ENCODE assay signal across 11 cellular contexts in the genomic region with DNA sequence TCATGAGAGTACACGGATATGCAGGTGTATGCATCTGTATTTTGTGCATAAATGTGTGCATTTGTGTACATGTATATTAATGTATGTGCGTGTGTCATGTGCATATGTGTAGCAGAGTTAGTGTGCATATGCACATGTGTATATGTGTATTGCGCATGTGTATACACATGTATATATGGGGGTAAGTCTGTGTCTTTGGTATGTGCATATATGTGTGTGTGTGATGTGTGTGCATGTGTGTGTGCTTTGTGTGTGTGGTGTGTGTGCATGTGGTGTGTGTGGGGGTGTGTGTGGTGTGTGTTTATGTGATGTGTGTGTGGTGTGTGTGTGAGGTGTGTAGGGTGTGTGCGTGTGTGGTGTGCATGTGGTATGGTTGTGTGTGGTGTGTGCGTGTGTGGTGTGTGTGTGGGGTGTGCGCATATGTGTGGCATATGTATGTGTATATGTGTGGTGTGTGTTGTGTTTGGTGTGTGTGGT. TPM values are rescaled to one million over a fixed set of nuclear protein-coding genes. Genes with fewer than 3 reads are reported as not detected.
DNase-seq lines count a peak whose midpoint lies in the region; ATAC-seq and TF ChIP-seq lines count a peak whose summit lies in the region.
"Had no signal": no experiment of that assay in that cellular context is flagged by ENCODE, and none has a peak within 500 bp of the region (broad histone marks: within the 10 kb centered on the region; RNA-seq: fewer than 3 reads in every experiment).

No MANE protein-coding gene starts in this region.

- no peaks in the 10 kb centered on the region for H3K36me3 Mint-ChIP-seq in activated CD8-positive, alpha-beta memory T cell treated with anti-CD3 and anti-CD28 coated beads, Interleukin-2, amount 10 ng/mL, durations not matched to agents 7 days and 5 days
- H3K36me3 Mint-ChIP-seq: IgD-negative memory B cell had no signal

- H3K56ac ChIP-seq in mesendoderm (ENCODE audit: low read length) = no peak overlapping the region

- H3K4me1 ChIP-seq in SJSA1 (replicated peaks) (peaks cover 58% of the 10 kb centered on the region), esophagus muscularis mucosa (peaks cover 6 to 34% (median 22%) of the 10 kb centered on the region in 4 donors), rectal smooth muscle tissue (ENCODE audit: control insufficient read depth, insufficient read depth, low read length) (peaks cover 2% of the 10 kb centered on the region), mesendoderm (ENCODE audit: control insufficient read depth, low read depth, low read length) (no peaks in the 10 kb centered on the region)

- no peak for TF ChIP-seq EP300 in esophagus muscularis mucosa (IDR thresholded peaks at IDR 0.05)

- peaks cover 22% of the 10 kb centered on the region for H3K4me1 Mint-ChIP-seq in activated CD8-positive, alpha-beta memory T cell treated with anti-CD3 and anti-CD28 coated beads, Interleukin-2, amount 10 ng/mL, durations not matched to agents 7 days and 5 days
- H3K4me1 Mint-ChIP-seq: IgD-negative memory B cell had no signal

- H3K79me1 ChIP-seq in mesendoderm (ENCODE audit: low read length) = no peaks in the 10 kb centered on the region

- H2AK5ac ChIP-seq in mesendoderm (ENCODE audit: low read length) = no peak overlapping the region

- H3K27me3 ChIP-seq in AG04450 (ENCODE audit: control insufficient read depth, insufficient read depth, low read length) (no peaks in the 10 kb centered on the region), SJSA1 (replicated peaks) (no peaks in the 10 kb centered on the region), esophagus muscularis mucosa (no peaks in the 10 kb centered on the region), rectal smooth muscle tissue (ENCODE audit: control insufficient read depth, insufficient read depth, low read length) (no peaks in the 10 kb centered on the region), mesendoderm (ENCODE audit: insufficient read depth, low read length, poor library complexity) (no peaks in the 10 kb centered on the region)

- no peak overlapping the region for H2BK120ac ChIP-seq in mesendoderm (ENCODE audit: low read depth, low read length)

- no peak overlapping the region for H3K4me2 ChIP-seq in mesendoderm (ENCODE audit: low read length)

- DNase-seq in AG04450 (ENCODE audit: low read depth, low spot score) (no peak), SJSA1 (ENCODE audit: low read depth in 1 of 2, low spot score in 2 of 2) (peak in 1 of 2 experiments; percentile 22), esophagus muscularis mucosa (ENCODE audit: extremely low spot score) (no peak), NCI-H2196 treated with DMSO at 0.1 percent for 48 hours (lab: John Stamatoyannopoulos, UW; ENCODE audit: unreplicated experiment) (no peak), mesendoderm (no peak)
- DNase-seq in activated effector memory CD4-positive, alpha-beta T cell treated with anti-CD3 and anti-CD28 coated beads, Interleukin-2, amount 50 U/mL, for 16 hours = no peak
- no peak for DNase-seq in activated CD8-positive, alpha-beta memory T cell treated with anti-CD3 and anti-CD28 coated beads, Interleukin-2, amount 10 ng/mL, durations not matched to agents 7 days and 5 days
- DNase-seq: NCI-H2081 treated with DMSO at 0.1 percent for 48 hours, T-helper 9 cell had no signal

- H3K9me3 ChIP-seq in AG04450 (ENCODE audit: control insufficient read depth, insufficient read depth, low read length) = no peaks in the 10 kb centered on the region
- no peaks in the 10 kb centered on the region for H3K9me3 ChIP-seq in SJSA1 (replicated peaks)
- no peaks in the 10 kb centered on the region for H3K9me3 ChIP-seq in esophagus muscularis mucosa

- H3K79me2 ChIP-seq in mesendoderm (ENCODE audit: control insufficient read depth, insufficient read depth, low read length) = no peaks in the 10 kb centered on the region

- no peak overlapping the region for H3K4ac ChIP-seq in mesendoderm (ENCODE audit: low read depth, low read length)

- H2BK5ac ChIP-seq in mesendoderm (ENCODE audit: low read length) = no peak overlapping the region

- TF ChIP-seq POLR2A in esophagus muscularis mucosa (IDR thresholded peaks at IDR 0.05; ENCODE audit: low read depth) = no peak

- H3K23ac ChIP-seq in mesendoderm (ENCODE audit: low read length) = no peak overlapping the region

- POLR2A ChIA-PET in AG04450 (lab: Yijun Ruan, JAX) = interaction anchor here (0.6 kb wide), 1 partner anchor 40 kb away, joined by 3 read pairs; no protein-coding TSS in a partner anchor

- CTCF ChIA-PET in AG04450 (lab: Charles Lee) = interaction anchor here (1.6 kb wide), 1 partner anchor 13 kb away, joined by 3 read pairs; the partner anchor contains the start of gene CTSL
- CTCF ChIA-PET in activated CD8-positive, alpha-beta memory T cell treated with anti-CD3 and anti-CD28 coated beads, Interleukin-2, amount 10 ng/mL, durations not matched to agents 7 days and 5 days (lab: Charles Lee) = no interaction called here

- TF ChIP-seq CTCF in AG04450 (IDR thresholded peaks at IDR 0.05; ENCODE audit: low read depth, low read length) (no peak), esophagus muscularis mucosa (IDR thresholded peaks at IDR 0.05) (no peak)

- H3K27ac ChIP-seq in AG04450 (ENCODE audit: low read depth, low read length) (peak overlapping the region; percentile 96), SJSA1 (peak overlapping the region; percentile 87), esophagus muscularis mucosa (replicated peaks in 1 of 4) (peak overlapping the region; percentile 57 to 75 (median 68)), rectal smooth muscle tissue (ENCODE audit: low read depth, low read length) (peak overlapping the region; percentile 69), mesendoderm (ENCODE audit: low read depth, low read length) (no peak overlapping the region)

- no peak overlapping the region for H3K4me3 Mint-ChIP-seq in activated CD8-positive, alpha-beta memory T cell treated with anti-CD3 and anti-CD28 coated beads, Interleukin-2, amount 10 ng/mL, durations not matched to agents 7 days and 5 days
- H3K4me3 Mint-ChIP-seq: IgD-negative memory B cell had no signal

- no peak overlapping the region for H3K18ac ChIP-seq in mesendoderm (ENCODE audit: low read length)

- intact Hi-C loops in esophagus muscularis mucosa (cut with DNase I) = no loop called here

- no peak for ATAC-seq in activated CD8-positive, alpha-beta memory T cell treated with anti-CD3 and anti-CD28 coated beads, Interleukin-2, amount 10 ng/mL, durations not matched to agents 7 days and 5 days

- H3K27ac Mint-ChIP-seq in activated CD8-positive, alpha-beta memory T cell treated with anti-CD3 and anti-CD28 coated beads, Interleukin-2, amount 10 ng/mL, durations not matched to agents 7 days and 5 days = no peak overlapping the region
- H3K27ac Mint-ChIP-seq: IgD-negative memory B cell had no signal

- H4K8ac ChIP-seq in mesendoderm (ENCODE audit: low read depth, low read length) = no peak overlapping the region

- H3K9me3 Mint-ChIP-seq in activated CD8-positive, alpha-beta memory T cell treated with anti-CD3 and anti-CD28 coated beads, Interleukin-2, amount 10 ng/mL, durations not matched to agents 7 days and 5 days (ENCODE audit: low read depth) = peaks cover 5% of the 10 kb centered on the region

- H3K27me3 Mint-ChIP-seq in activated CD8-positive, alpha-beta memory T cell treated with anti-CD3 and anti-CD28 coated beads, Interleukin-2, amount 10 ng/mL, durations not matched to agents 7 days and 5 days = peaks cover 12% of the 10 kb centered on the region

- H3K4me3 ChIP-seq in AG04450 (ENCODE audit: low read depth, low read length) (no peak overlapping the region), SJSA1 (no peak overlapping the region), esophagus muscularis mucosa (no peak overlapping the region), rectal smooth muscle tissue (ENCODE audit: low read length) (no peak overlapping the region), mesendoderm (ENCODE audit: low read length) (no peak overlapping the region)

- WGBS in esophagus muscularis mucosa = 90% methylated on average over 6 of the region's 6 CpGs
- 100% methylated on average over 3 of the region's 6 CpGs for WGBS in mesendoderm (ENCODE audit: extremely low coverage, insufficient coverage, low lambda C conversion rate)

- no peak overlapping the region for H4K5ac ChIP-seq in mesendoderm (ENCODE audit: low read length)

- no peak overlapping the region for H2BK15ac ChIP-seq in mesendoderm (replicated peaks; ENCODE audit: low read depth)

- peaks cover 22% of the 10 kb centered on the region for H3K36me3 ChIP-seq in SJSA1
- peaks cover 0 to 11% (median 8%) of the 10 kb centered on the region in 4 donors for H3K36me3 ChIP-seq in esophagus muscularis mucosa
- no peaks in the 10 kb centered on the region for H3K36me3 ChIP-seq in rectal smooth muscle tissue (ENCODE audit: control insufficient read depth, insufficient read depth, low read length)
- peaks cover 2% of the 10 kb centered on the region for H3K36me3 ChIP-seq in mesendoderm (ENCODE audit: control insufficient read depth, insufficient read depth, low read length)

- H3K9ac ChIP-seq in rectal smooth muscle tissue (ENCODE audit: low read length) = no peak overlapping the region
- no peak overlapping the region for H3K9ac ChIP-seq in mesendoderm (ENCODE audit: low read length)

RNA-seq across cellular contexts. Expression of gene CTSL, which starts 13.1 kb away (rescaled TPM):
- 180 and 224 TPM in 2 replicates for polyA plus RNA-seq in AG04450 (2011; rRNA removed)
- polyA minus RNA-seq in AG04450 (2011; rRNA and poly(A)+ RNA removed) = 51.4 and 54.4 TPM in 2 replicates
- total RNA-seq in SJSA1 (2014; rRNA removed; shearing (Covaris generic)) = 393 and 445 TPM in 2 replicates
- total RNA-seq in esophagus muscularis mucosa = 100 to 1,000 TPM in 1 of 4 donors, 10 to 100 TPM in 3; 71.4 to 387 (median 94.5) TPM
- under 1 TPM in 1 of 2 experiments, not detected in 1; 0.96 TPM for total RNA-seq in activated CD8-positive, alpha-beta memory T cell treated with anti-CD3 and anti-CD28 coated beads, Interleukin-2, amount 10 ng/mL, durations not matched to agents 7 days and 5 days
- 32.4 TPM for polyA plus RNA-seq in mesendoderm (2013, experiment 1 of 2)
- 31.7 TPM for polyA plus RNA-seq in mesendoderm (2013, experiment 2 of 2)

Comparison
In these comparisons a context has a peak if more than half of its experiments do, and no peak if none do; other contexts are left out.
1. RNA of gene CTSL, which starts 13.1 kb away (total RNA-seq): 393 to 445 TPM in SJSA1 and 71.4 to 387 TPM in esophagus muscularis mucosa; 0.96 TPM in activated CD8-positive, alpha-beta memory T cell treated with anti-CD3 and anti-CD28 coated beads, Interleukin-2, amount 10 ng/mL, durations not matched to agents 7 days and 5 days; every median in the first group is over 10 times any median in the second.